In the genomic region with DNA sequence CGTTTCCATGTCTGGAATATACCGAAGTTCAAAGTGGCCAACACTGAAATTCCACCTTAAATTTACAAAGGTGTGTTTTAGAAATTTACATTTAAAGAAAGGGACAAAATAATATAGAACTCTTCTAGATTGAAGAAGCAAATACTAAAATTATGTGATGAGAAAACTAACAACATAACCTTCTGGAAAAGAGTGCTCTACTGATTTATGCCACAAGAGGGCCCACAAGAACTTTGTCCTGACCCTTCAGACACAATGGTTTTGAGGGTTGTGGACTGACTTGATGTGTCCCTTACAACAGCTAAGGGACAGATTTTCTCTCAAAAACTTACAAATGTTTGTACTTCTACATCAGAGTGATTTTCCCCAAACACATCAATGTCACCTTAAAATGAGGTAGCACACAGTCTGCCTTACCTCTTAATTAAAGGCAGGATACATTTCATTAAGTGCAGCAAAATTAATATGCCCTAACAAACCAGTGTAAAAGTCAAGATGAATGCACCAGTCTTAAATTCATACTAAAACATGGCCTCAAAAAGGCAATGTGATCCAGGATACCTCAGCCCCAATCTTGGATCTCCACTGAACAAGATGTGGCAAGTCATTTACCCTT, we compare ENCODE assay signal across 8 cellular contexts. TPM values are rescaled to one million over a fixed set of nuclear protein-coding genes. Genes with fewer than 3 reads are reported as not detected.
DNase-seq lines count a peak whose midpoint lies in the region; ATAC-seq and TF ChIP-seq lines count a peak whose summit lies in the region.

No MANE protein-coding gene starts in this region.

- peak; percentile 84 for TF ChIP-seq CTCF in IMR-90 (conservative IDR thresholded peaks at IDR 0.05; ENCODE audit: low read depth, low read length)

- no peak overlapping the region for H2BK5ac ChIP-seq in IMR-90 (ENCODE audit: low read depth, low read length, poor library complexity, severe bottlenecking)

- H3K27ac ChIP-seq in IMR-90 (ENCODE audit: insufficient read depth, low read length): no peak overlapping the region

- H4K91ac ChIP-seq in IMR-90 (ENCODE audit: insufficient read depth, low read depth, low read length): no peak overlapping the region

- no peak overlapping the region for H3K4me3 ChIP-seq in IMR-90 (ENCODE audit: insufficient read depth, low read depth, low read length)

- TF ChIP-seq RAD21 in IMR-90 (IDR thresholded peaks at IDR 0.05; ENCODE audit: low read length): peak; percentile 86

- H2BK15ac ChIP-seq in IMR-90 (ENCODE audit: low read depth, low read length): no peak overlapping the region

- H3K36me3 ChIP-seq in IMR-90 (ENCODE audit: control insufficient read depth, insufficient read depth, low read length): peaks cover 25% of the 10 kb centered on the region

- peaks cover 1 to 2% of the 10 kb centered on the region in 2 experiments; a peak in 1 of 4 replicates for H3K79me1 ChIP-seq in IMR-90 (ENCODE audit: low read depth in 1 of 2, low read length in 2 of 2)

- CTCF ChIA-PET in IMR-90 (lab: Yijun Ruan, JAX): interaction anchor here (0.6 to 2.4 kb wide), 7 partner anchors 9 to 81 kb away, joined by 3 to 17 read pairs (median 4); no protein-coding TSS in a partner anchor

- H3K9me3 ChIP-seq in IMR-90 (ENCODE audit: control insufficient read depth, insufficient read depth, low read length): no peaks in the 10 kb centered on the region

- H2AK9ac ChIP-seq in IMR-90 (replicated peaks; ENCODE audit: low read depth, low read length, poor library complexity): no peak overlapping the region

- no CpG with 5 or more reads among the region's 2 CpGs for WGBS in IMR-90 (ENCODE audit: extremely low coverage in 2 of 2, insufficient read length in 1 of 2), 2 experiments

- no peak overlapping the region for H4K5ac ChIP-seq in IMR-90 (ENCODE audit: low read depth, low read length)

- H2AFZ ChIP-seq in IMR-90 (replicated peaks; ENCODE audit: low read length, poor library complexity): no peak overlapping the region

- no peaks in the 10 kb centered on the region for H3K4me1 ChIP-seq in IMR-90 (ENCODE audit: control insufficient read depth, insufficient read depth, low read length)

- no peak overlapping the region for H3K18ac ChIP-seq in IMR-90 (ENCODE audit: low read depth, low read length)

- BruUV-seq in IMR-90 (replicated peaks; lab: Mats Ljungman, UMichigan): no TSS peak

- no peaks in the 10 kb centered on the region for H3K9me1 ChIP-seq in IMR-90 (ENCODE audit: insufficient read depth, low read length)

- H3K4ac ChIP-seq in IMR-90 (ENCODE audit: low read depth, low read length): no peak overlapping the region

- H3K27me3 ChIP-seq in IMR-90 (ENCODE audit: control insufficient read depth, insufficient read depth, low read length): no peaks in the 10 kb centered on the region

- no peak overlapping the region for H2BK20ac ChIP-seq in IMR-90 (ENCODE audit: low read depth, low read length)

- no peak overlapping the region for H3K23ac ChIP-seq in IMR-90 (ENCODE audit: low read depth, low read length)

- no peak overlapping the region for H3K9ac ChIP-seq in IMR-90 (ENCODE audit: low read depth, low read length)

- H4K20me1 ChIP-seq in IMR-90 (ENCODE audit: insufficient read depth, low read length): no peaks in the 10 kb centered on the region; the same call in 1 of the 2 replicates

- intact Hi-C loops in IMR-90 (cut with micrococcal nuclease): loop anchor here (1.0 kb wide), 1 partner anchor 78 kb away; no protein-coding TSS in a partner anchor

- H4K8ac ChIP-seq in IMR-90 (ENCODE audit: low read depth in 2 of 2, low read length in 2 of 2): no peak overlapping the region

- in situ Hi-C loops in IMR-90 (cut with MboI; ENCODE audit: low sequenced_read_pairs): loop anchor here (5.0 kb wide), 1 partner anchor 76 kb away; no protein-coding TSS in a partner anchor

- dilution Hi-C loops in IMR-90 (cut with HindIII; ENCODE audit: low sequenced_read_pairs, unreplicated experiment): no loop called here

- POLR2A ChIA-PET in IMR-90 (lab: Charles Lee; ENCODE audit: unreplicated experiment): no interaction called here

- ATAC-seq in GM19463 (IDR thresholded peaks at IDR 0.05; ENCODE audit: unreplicated experiment) (peak; percentile 81), IMR-90 (ENCODE audit: low read depth) (peak; percentile 93)

- H2AK5ac ChIP-seq in IMR-90 (ENCODE audit: low read depth, low read length): no peak overlapping the region

- no peak for TF ChIP-seq POLR2A in IMR-90 (IDR thresholded peaks at IDR 0.05; ENCODE audit: low read depth, low read length)

- no peak overlapping the region for H2BK120ac ChIP-seq in IMR-90 (ENCODE audit: low read depth, low read length)

- H3K14ac ChIP-seq in IMR-90 (replicated peaks; ENCODE audit: low read depth, low read length): no peak overlapping the region

- H3K56ac ChIP-seq in IMR-90 (ENCODE audit: extremely low read depth, insufficient read depth, low read length): no peak overlapping the region

- DNase-seq in DMS153 treated with DMSO at 0.1 percent for 48 hours (lab: John Stamatoyannopoulos, UW; ENCODE audit: unreplicated experiment) (peak; percentile 42), IMR-90 (peak; percentile 72), RKO (ENCODE audit: low spot score) (peak; percentile 70), astrocyte of the hippocampus (ENCODE audit: low read depth, low spot score) (peak; percentile 76), hippocampal formation (lab: John Stamatoyannopoulos, UW) (peak; percentile 5 to 60), smooth muscle cell of the brain vasculature (ENCODE audit: low read depth, low spot score) (peak; percentile 26)
- no peak for DNase-seq in activated effector memory CD4-positive, alpha-beta T cell treated with anti-CD3 and anti-CD28 coated beads, Interleukin-2, amount 50 U/mL, for 16 hours

- no peak overlapping the region for H3K4me2 ChIP-seq in IMR-90 (ENCODE audit: low read depth, low read length)

TF ChIP-seq in IMR-90, 13 proteins besides CTCF, POLR2A, EP300 and RAD21:
- peak; percentile 81 for TF ChIP-seq SMC3 (IDR thresholded peaks at IDR 0.05; ENCODE audit: low read depth, low read length)
- TF ChIP-seq MAZ (IDR thresholded peaks at IDR 0.05; ENCODE audit: borderline replicate concordance, low read depth, low read length): no peak
- no peak for TF ChIP-seq USF2 (IDR thresholded peaks at IDR 0.05; ENCODE audit: low read depth, low read length)
TF ChIP-seq in IMR-90: peak in this region for 1.

RNA-seq across cellular contexts. Expression of gene EIF2AK3, which starts 36.2 kb away (rescaled TPM):
- 20.3 and 22.8 TPM in 2 replicates for total RNA-seq in IMR-90 (2012; rRNA removed)
- polyA plus RNA-seq in IMR-90 (2012; rRNA removed): 5.3 and 7.9 TPM in 2 replicates
- 1.3 and 2.0 TPM in 2 replicates for polyA plus RNA-seq in IMR-90 (2012; cell fraction: cytosol; rRNA removed)
- polyA plus RNA-seq in IMR-90 (2012; cell fraction: nucleus; rRNA removed; ENCODE audit: low replicate concordance): 2.4 and 29.3 TPM in 2 replicates
